27 cellular contexts compared by ENCODE assay signal in the genomic region with DNA sequence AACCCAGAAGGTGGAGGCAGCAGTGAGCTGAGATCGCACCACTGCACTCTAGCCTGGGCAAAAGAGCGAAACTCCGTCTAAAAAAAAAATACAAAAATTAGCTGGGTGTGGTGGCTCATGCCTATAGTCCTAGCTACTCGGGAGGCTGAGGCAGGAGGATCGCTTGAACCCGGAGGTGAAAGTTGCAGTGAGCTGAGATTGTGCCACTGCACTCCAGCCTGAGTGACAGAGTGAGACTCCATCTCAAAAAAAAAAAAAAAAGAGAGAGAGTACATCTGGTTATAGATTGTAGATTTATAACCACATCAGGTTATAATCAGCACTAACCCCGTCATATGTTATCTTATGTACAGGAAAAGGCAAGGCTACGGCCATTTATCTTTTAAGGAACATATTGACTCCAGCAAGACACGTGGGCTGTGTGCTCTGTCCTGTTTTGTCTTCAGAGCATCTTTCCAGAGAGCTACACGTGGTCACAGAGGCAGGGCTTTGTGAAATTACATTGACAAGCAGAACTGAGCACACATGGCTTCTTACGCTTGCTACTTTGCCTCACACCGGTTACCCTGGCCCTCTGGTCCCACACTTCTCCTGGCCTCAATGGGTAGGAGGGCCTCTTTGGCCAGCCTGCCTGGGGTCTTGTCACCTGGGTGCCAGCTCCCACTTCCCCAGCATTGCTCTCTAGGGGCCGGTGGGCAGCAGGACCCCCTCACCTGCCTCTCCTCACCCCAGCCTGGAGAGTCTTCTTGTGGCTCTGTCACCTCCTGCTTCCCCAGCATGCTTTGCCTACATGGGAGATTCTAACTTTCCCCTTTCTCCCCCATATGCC. TPM values are rescaled to one million over a fixed set of nuclear protein-coding genes. Genes with fewer than 3 reads are reported as not detected.
DNase-seq lines count a peak whose midpoint lies in the region; ATAC-seq and TF ChIP-seq lines count a peak whose summit lies in the region.
"Had no signal": no experiment of that assay in that cellular context is flagged by ENCODE, and none has a peak within 500 bp of the region (broad histone marks: within the 10 kb centered on the region; RNA-seq: fewer than 3 reads in every experiment).

No MANE protein-coding gene starts in this region.

- H3K27ac Mint-ChIP-seq in chondrocyte (ENCODE audit: unreplicated experiment): no peak overlapping the region
- H3K27ac Mint-ChIP-seq: B cell; CD8-positive, alpha-beta memory T cell had no signal

- no peak overlapping the region for H3K4me3 Mint-ChIP-seq in chondrocyte (ENCODE audit: unreplicated experiment)
- H3K4me3 Mint-ChIP-seq: B cell, CD14-positive monocyte had no signal

- no peak overlapping the region for H2AK5ac ChIP-seq in neuronal stem cell (ENCODE audit: low read depth, low read length)

- H3K36me3 Mint-ChIP-seq in chondrocyte (ENCODE audit: low read depth): no peaks in the 10 kb centered on the region
- H3K36me3 Mint-ChIP-seq: CD14-positive monocyte; CD8-positive, alpha-beta memory T cell had no signal

- peak; percentile 42 for DNase-seq in activated effector memory CD4-positive, alpha-beta T cell treated with anti-CD3 and anti-CD28 coated beads, Interleukin-2, amount 50 U/mL, for 16 hours
- DNase-seq in activated effector memory CD4-positive, alpha-beta T cell treated with Interleukin-2 at 50 U/mL for 16 hours: no peak
- DNase-seq in chondrocyte (ENCODE audit: low spot score): peak; percentile 59
- DNase-seq in neuronal stem cell (ENCODE audit: low spot score): no peak
- DNase-seq in foreskin keratinocyte: no peak
- no peak for DNase-seq in mammary epithelial cell
- DNase-seq: CD8-positive, alpha-beta memory T cell; DMS 273 treated with DMSO at 0.1 percent for 48 hours; DMS79; EL; GDM1; HCEC 1CT; IMR-90; NCI-H1048; NCI-H1694 treated with DMSO at 0.1 percent for 48 hours; NCI-H2081; NCI-H2227 treated with DMSO at 0.1 percent for 48 hours; NCI-H526 treated with DMSO at 0.1 percent for 48 hours; SHP77 had no signal

- in situ Hi-C loops in mammary epithelial cell (cut with MboI; ENCODE audit: low sequenced_read_pairs in 2 of 2): no loop called here

- dilution Hi-C loops in mammary epithelial cell (cut with HindIII; ENCODE audit: low sequenced_read_pairs): no loop called here

- no peak overlapping the region for H3K23ac ChIP-seq in neuronal stem cell (ENCODE audit: low read depth, low read length, poor library complexity)

- H4K8ac ChIP-seq in neuronal stem cell (ENCODE audit: low read depth, low read length): no peak overlapping the region

- no peak overlapping the region for H3K14ac ChIP-seq in neuronal stem cell (ENCODE audit: low read length)

- H2BK12ac ChIP-seq in neuronal stem cell (ENCODE audit: low read length): no peak overlapping the region

- H3K4ac ChIP-seq in neuronal stem cell (ENCODE audit: low read length): no peak overlapping the region

- ATAC-seq in foreskin keratinocyte (no peak), HG03159 (IDR thresholded peaks at IDR 0.05; ENCODE audit: unreplicated experiment) (no peak)
- ATAC-seq: GM12878, Panc1 had no signal

- H3K9me3 ChIP-seq in neuronal stem cell (replicated peaks in 1 of 2; ENCODE audit: control insufficient read depth in 2 of 2, insufficient read depth in 1 of 2, low read depth in 1 of 2, low read length in 2 of 2) (no peaks in the 10 kb centered on the region), mammary epithelial cell (replicated peaks; ENCODE audit: insufficient read depth, low read length) (no peaks in the 10 kb centered on the region)

- H4K20me1 ChIP-seq in mammary epithelial cell (ENCODE audit: insufficient read depth, low read length): no peaks in the 10 kb centered on the region

- H3K36me3 ChIP-seq in neuronal stem cell (replicated peaks in 1 of 2; ENCODE audit: control insufficient read depth in 2 of 2, insufficient read depth in 2 of 2, low read length in 2 of 2) (no peaks in the 10 kb centered on the region), mammary epithelial cell (ENCODE audit: insufficient read depth, low read length) (no peaks in the 10 kb centered on the region)

- no peaks in the 10 kb centered on the region for H3K9me3 Mint-ChIP-seq in chondrocyte (ENCODE audit: low read depth)
- H3K9me3 Mint-ChIP-seq: CD8-positive, alpha-beta memory T cell had no signal

- H3K9ac ChIP-seq in neuronal stem cell (ENCODE audit: low read depth, low read length, poor library complexity): no peak overlapping the region
- no peak overlapping the region for H3K9ac ChIP-seq in mammary epithelial cell (ENCODE audit: insufficient read depth, low read length)
- H3K9ac ChIP-seq: KMS-11 had no signal

- peaks cover 15% of the 10 kb centered on the region for H3K4me1 Mint-ChIP-seq in chondrocyte (ENCODE audit: low read depth)

- no peaks in the 10 kb centered on the region for H3K79me2 ChIP-seq in mammary epithelial cell (ENCODE audit: insufficient read depth, low read length)

- no peak overlapping the region for H2BK15ac ChIP-seq in neuronal stem cell (ENCODE audit: low read length)

- H2AFZ ChIP-seq in neuronal stem cell (ENCODE audit: low read length) (peak overlapping the region; percentile 18), mammary epithelial cell (ENCODE audit: low read depth, low read length) (no peak overlapping the region)

- CTCF ChIA-PET in mammary epithelial cell (lab: Charles Lee; ENCODE audit: low non-redundant PET): no interaction called here

- no peaks in the 10 kb centered on the region for H3K27me3 Mint-ChIP-seq in chondrocyte (ENCODE audit: low read depth)
- H3K27me3 Mint-ChIP-seq: B cell had no signal

- WGBS in neuronal stem cell (ENCODE audit: extremely low coverage in 2 of 2, insufficient read length in 2 of 2, insufficient replicate concordance in 1 of 2), 2 donors: no CpG with 5 or more reads among the region's 13 CpGs
- WGBS in mammary epithelial cell (ENCODE audit: low coverage, missing lambda C conversion rate): 85% methylated on average over 13 of the region's 13 CpGs

- no peak overlapping the region for H4K91ac ChIP-seq in neuronal stem cell (ENCODE audit: low read depth, low read length, poor library complexity)

- H3K4me3 ChIP-seq in neuronal stem cell (ENCODE audit: low read length in 2 of 2): no peak overlapping the region
- no peak overlapping the region for H3K4me3 ChIP-seq in mammary epithelial cell (replicated peaks in 1 of 3; ENCODE audit: insufficient read depth in 1 of 3, low read depth in 2 of 3, low read length in 3 of 3)
- H3K4me3 ChIP-seq: GM12878 had no signal

- H3K4me1 ChIP-seq in neuronal stem cell (ENCODE audit: control insufficient read depth in 2 of 2, insufficient read depth in 1 of 2, low read depth in 1 of 2, low read length in 2 of 2) (peaks cover 0 to 4% of the 10 kb centered on the region in 2 donors), foreskin keratinocyte (peaks cover 7% of the 10 kb centered on the region), mammary epithelial cell (ENCODE audit: insufficient read depth, low read length) (peaks cover 14% of the 10 kb centered on the region)

- H3K27ac ChIP-seq in neuronal stem cell (replicated peaks; ENCODE audit: low read length) (no peak overlapping the region), foreskin keratinocyte (no peak overlapping the region), mammary epithelial cell (ENCODE audit: insufficient read depth, low read depth, low read length) (no peak overlapping the region)
- H3K27ac ChIP-seq: 22Rv1, KMS-11, RWPE1 had no signal

- H2BK5ac ChIP-seq in neuronal stem cell (ENCODE audit: low read length): no peak overlapping the region

- TF ChIP-seq CTCF in chondrocyte (IDR thresholded peaks at IDR 0.05) (no peak), foreskin keratinocyte (conservative IDR thresholded peaks at IDR 0.05) (no peak), mammary epithelial cell (conservative IDR thresholded peaks at IDR 0.05 in 1 of 2, IDR thresholded peaks at IDR 0.05 in 1 of 2; ENCODE audit: extremely low read depth in 1 of 2, insufficient read depth in 1 of 2, low read depth in 1 of 2, low read length in 2 of 2) (no peak)

- H3K27me3 ChIP-seq in neuronal stem cell (ENCODE audit: control insufficient read depth in 3 of 3, insufficient read depth in 3 of 3, low read depth in 1 of 3, low read length in 3 of 3) (peaks cover 0 to 6% (median 0%) of the 10 kb centered on the region in 3 experiments), foreskin keratinocyte (no peaks in the 10 kb centered on the region), mammary epithelial cell (ENCODE audit: insufficient read depth, low read length) (no peaks in the 10 kb centered on the region)

- H2BK120ac ChIP-seq in neuronal stem cell (ENCODE audit: low read depth, low read length): no peak overlapping the region

- BruUV-seq in mammary epithelial cell (replicated peaks; lab: Mats Ljungman, UMichigan): no TSS peak

- peaks cover 3% of the 10 kb centered on the region for H3K79me1 ChIP-seq in neuronal stem cell (ENCODE audit: low read depth, low read length)

- H3K4me2 ChIP-seq in neuronal stem cell (ENCODE audit: insufficient read depth, low read length, poor library complexity, severe bottlenecking) (no peak overlapping the region), mammary epithelial cell (ENCODE audit: insufficient read depth, low read depth, low read length) (no peak overlapping the region)
- H3K4me2 ChIP-seq: KMS-11 had no signal

- no peak overlapping the region for H3K18ac ChIP-seq in neuronal stem cell (ENCODE audit: low read length)

- intact Hi-C loops in mammary epithelial cell (cut with micrococcal nuclease): no loop called here

RNA-seq across cellular contexts. Expression of a gene that starts 6.8 kb away (rescaled TPM):
- 718 to 842 TPM (median 735 TPM) in 3 replicates for total RNA-seq in chondrocyte
- 54.3 TPM for polyA plus RNA-seq in neuronal stem cell (2013, experiment 1 of 2)
- 50.1 TPM for polyA plus RNA-seq in neuronal stem cell (2013, experiment 2 of 2)
- total RNA-seq in foreskin keratinocyte: 384 and 390 TPM in 2 replicates
- polyA plus RNA-seq in foreskin keratinocyte: 132 and 135 TPM in 2 replicates
- 100 to 1,000 TPM; 557 to 626 TPM for total RNA-seq in mammary epithelial cell
- 144 TPM for polyA plus RNA-seq in mammary epithelial cell
- 733 TPM for polyA minus RNA-seq in mammary epithelial cell

Comparison
In these comparisons a context has a peak if more than half of its experiments do, and no peak if none do; other contexts are left out.
1. DNase-seq: peak in activated effector memory CD4-positive, alpha-beta T cell treated with anti-CD3 and anti-CD28 coated beads, Interleukin-2, amount 50 U/mL, for 16 hours (single experiment) and chondrocyte (single experiment); none in activated effector memory CD4-positive, alpha-beta T cell treated with Interleukin-2 at 50 U/mL for 16 hours (single experiment), neuronal stem cell (single experiment), foreskin keratinocyte (0 of 2) and mammary epithelial cell (single experiment).